ENCODE assay signal across 28 cellular contexts in the genomic region with DNA sequence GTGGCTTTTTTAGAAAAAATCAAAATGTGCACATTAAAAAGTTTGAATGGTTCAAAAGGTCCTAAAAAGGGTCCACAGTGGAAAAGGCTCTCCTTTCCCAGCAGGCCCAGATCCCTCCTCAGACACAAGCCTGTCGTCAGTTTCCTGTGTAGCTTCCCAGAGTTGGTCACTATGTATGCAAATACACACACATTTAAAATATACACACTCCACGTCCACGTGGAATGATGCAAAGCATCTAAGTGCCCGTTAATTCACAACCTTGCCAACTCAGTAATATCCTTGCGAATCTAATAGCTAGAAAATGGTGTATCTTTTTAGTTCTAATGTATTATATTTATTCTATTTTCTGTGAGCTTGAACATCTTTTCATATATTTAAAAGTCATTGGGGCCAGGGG. TPM values are rescaled to one million over a fixed set of nuclear protein-coding genes. Genes with fewer than 3 reads are reported as not detected.
DNase-seq lines count a peak whose midpoint lies in the region; ATAC-seq and TF ChIP-seq lines count a peak whose summit lies in the region.
"Had no signal": no experiment of that assay in that cellular context is flagged by ENCODE, and none has a peak within 500 bp of the region (broad histone marks: within the 10 kb centered on the region; RNA-seq: fewer than 3 reads in every experiment).

No MANE protein-coding gene starts in this region.

- no peak for ATAC-seq in activated T-cell treated with anti-CD3 and anti-CD28 coated beads, Interleukin-2, amount 50 U/mL, for 72 hours (replicated peaks in 1 of 2)
- no peak for ATAC-seq in IMR-90 (ENCODE audit: low read depth)
- ATAC-seq in GM21717 (IDR thresholded peaks at IDR 0.05; ENCODE audit: unreplicated experiment) = no peak
- ATAC-seq: esophagus mucosa, gastroesophageal sphincter had no signal

- H3K4me3 Mint-ChIP-seq in activated T-cell treated with anti-CD3 and anti-CD28 coated beads, Interleukin-2, amount 50 U/mL, for 72 hours = peak overlapping the region; percentile 35 to 65
- H3K4me3 Mint-ChIP-seq in activated T-helper 2 cell treated with anti-CD3 and anti-CD28 coated beads, Interferon-gamma antibody, Interleukin-2, Interleukin-4, amounts not matched to agents 10 μg/mL and 5 μg/mL and 100 μg/mL, durations not matched to agents 14 hours and 24 hours and 36 hours (ENCODE audit: low read depth) = no peak overlapping the region

- in situ Hi-C loops in IMR-90 (cut with MboI; ENCODE audit: low sequenced_read_pairs) = no loop called here

- no peak for DNase-seq in activated T-cell treated with anti-CD3 and anti-CD28 coated beads, Interleukin-2, amount 50 U/mL, for 72 hours
- no peak for DNase-seq in activated T-cell treated with anti-CD3 and anti-CD28 coated beads, Interleukin-2, amount 50 U/mL, for 1 hour
- DNase-seq in IMR-90 (peak; percentile 35), spleen (no peak)
- DNase-seq in activated T-helper 2 cell treated with anti-CD3 and anti-CD28 coated beads, Interferon-gamma antibody, Interleukin-2, Interleukin-4, amounts not matched to agents 10 μg/mL and 5 μg/mL and 100 μg/mL, durations not matched to agents 14 hours and 24 hours and 36 hours (ENCODE audit: low spot score) = no peak
- no peak for DNase-seq in stimulated activated CD4-positive, alpha-beta T cell treated with anti-CD3 and anti-CD28 coated beads, Interleukin-4, amount 100 ng/mL, for 1 hour
- DNase-seq in activated CD4-positive, alpha-beta T cell treated with anti-CD3 and anti-CD28 coated beads for 48 hours = no peak
- DNase-seq: activated CD4-positive, alpha-beta T cell treated with anti-CD3 and anti-CD28 coated beads, Interleukin-2, amount 50 U/mL, for 4 hours; cerebellar nuclear complex; mammary epithelial cell; NCI-H1436 treated with DMSO at 0.1 percent for 48 hours; NCI-H2171; NCI-H69; retina; Right ventricle myocardium superior; SW 1271 had no signal

- peaks cover 7 to 47% of the 10 kb centered on the region in 2 experiments for H3K79me1 ChIP-seq in IMR-90 (ENCODE audit: low read depth in 1 of 2, low read length in 2 of 2)

- peaks cover 13 to 33% of the 10 kb centered on the region in 2 donors for H3K36me3 Mint-ChIP-seq in activated T-cell treated with anti-CD3 and anti-CD28 coated beads, Interleukin-2, amount 50 U/mL, for 72 hours (ENCODE audit: insufficient read depth in 2 of 2)
- peaks cover 64% of the 10 kb centered on the region for H3K36me3 Mint-ChIP-seq in activated T-helper 2 cell treated with anti-CD3 and anti-CD28 coated beads, Interferon-gamma antibody, Interleukin-2, Interleukin-4, amounts not matched to agents 10 μg/mL and 5 μg/mL and 100 μg/mL, durations not matched to agents 14 hours and 24 hours and 36 hours (ENCODE audit: low read depth)

- peaks cover 93% of the 10 kb centered on the region for H3K4me1 Mint-ChIP-seq in activated T-cell treated with anti-CD3 and anti-CD28 coated beads, Interleukin-2, amount 50 U/mL, for 72 hours (ENCODE audit: low read depth)
- peaks cover 66% of the 10 kb centered on the region for H3K4me1 Mint-ChIP-seq in activated T-helper 2 cell treated with anti-CD3 and anti-CD28 coated beads, Interferon-gamma antibody, Interleukin-2, Interleukin-4, amounts not matched to agents 10 μg/mL and 5 μg/mL and 100 μg/mL, durations not matched to agents 14 hours and 24 hours and 36 hours (ENCODE audit: low read depth)

- H4K91ac ChIP-seq in IMR-90 (ENCODE audit: insufficient read depth, low read depth, low read length) = no peak overlapping the region

- no peak overlapping the region for H2BK5ac ChIP-seq in IMR-90 (ENCODE audit: low read depth, low read length, poor library complexity, severe bottlenecking)

- H3K18ac ChIP-seq in IMR-90 (ENCODE audit: low read depth, low read length) = no peak overlapping the region

- no peak overlapping the region for H2BK120ac ChIP-seq in IMR-90 (ENCODE audit: low read depth, low read length)

- TF ChIP-seq POLR2A in IMR-90 (IDR thresholded peaks at IDR 0.05; ENCODE audit: low read depth, low read length) (no peak), spleen (IDR thresholded peaks at IDR 0.05) (no peak)

- no TSS peak for BruUV-seq in IMR-90 (replicated peaks; lab: Mats Ljungman, UMichigan)

- peaks cover 9% of the 10 kb centered on the region for H3K9me1 ChIP-seq in IMR-90 (ENCODE audit: insufficient read depth, low read length)

- CTCF ChIA-PET in IMR-90 (lab: Yijun Ruan, JAX) = interaction anchor here (0.7 kb wide), 1 partner anchor 19 kb away, joined by 4 read pairs; no protein-coding TSS in a partner anchor

- H3K4ac ChIP-seq in IMR-90 (ENCODE audit: low read depth, low read length) = peak overlapping the region; percentile 34; the same call in 1 of the 2 replicates

- H2BK15ac ChIP-seq in IMR-90 (ENCODE audit: low read depth, low read length) = no peak overlapping the region

- no peak overlapping the region for H3K27ac ChIP-seq in IMR-90 (ENCODE audit: insufficient read depth, low read length)
- H3K27ac ChIP-seq in spleen = peak overlapping the region in 6 of 8 donors; percentile 10 to 86 (median 44)
- H3K27ac ChIP-seq: ascending aorta, BLaER1, gastroesophageal sphincter, HL-60, vagina had no signal

- peak overlapping the region; percentile 89 for H3K27ac Mint-ChIP-seq in activated T-cell treated with anti-CD3 and anti-CD28 coated beads, Interleukin-2, amount 50 U/mL, for 72 hours
- peak overlapping the region; percentile 75 for H3K27ac Mint-ChIP-seq in activated T-helper 2 cell treated with anti-CD3 and anti-CD28 coated beads, Interferon-gamma antibody, Interleukin-2, Interleukin-4, amounts not matched to agents 10 μg/mL and 5 μg/mL and 100 μg/mL, durations not matched to agents 14 hours and 24 hours and 36 hours

- no peaks in the 10 kb centered on the region for H3K27me3 Mint-ChIP-seq in activated T-cell treated with anti-CD3 and anti-CD28 coated beads, Interleukin-2, amount 50 U/mL, for 72 hours (ENCODE audit: low read depth)
- no peaks in the 10 kb centered on the region for H3K27me3 Mint-ChIP-seq in activated T-helper 2 cell treated with anti-CD3 and anti-CD28 coated beads, Interferon-gamma antibody, Interleukin-2, Interleukin-4, amounts not matched to agents 10 μg/mL and 5 μg/mL and 100 μg/mL, durations not matched to agents 14 hours and 24 hours and 36 hours (ENCODE audit: low read depth)

- intact Hi-C loops in IMR-90 (cut with micrococcal nuclease) = no loop called here
- intact Hi-C loops in activated T-helper 2 cell treated with anti-CD3 and anti-CD28 coated beads, Interferon-gamma antibody, Interleukin-2, Interleukin-4, amounts not matched to agents 10 μg/mL and 5 μg/mL and 100 μg/mL, durations not matched to agents 14 hours and 24 hours and 36 hours (cut with micrococcal nuclease) = no loop called here
- intact Hi-C loops in spleen (cut with DNase I; ENCODE audit: low total_unique reads) = no loop called here

- 67% methylated on average over 1 of the region's 5 CpGs; no CpG with 5 or more reads in 1 of the 2 experiments for WGBS in IMR-90 (ENCODE audit: extremely low coverage in 2 of 2, insufficient read length in 1 of 2), 2 experiments
- WGBS in spleen, 5 donors = 54 to 68% (median 63%) methylated on average over 5 of the region's 5 CpGs

- no peak overlapping the region for H3K14ac ChIP-seq in IMR-90 (replicated peaks; ENCODE audit: low read depth, low read length)

- H3K36me3 ChIP-seq in IMR-90 (ENCODE audit: control insufficient read depth, insufficient read depth, low read length) (peaks cover 3% of the 10 kb centered on the region), spleen (peaks cover 0 to 74% (median 4%) of the 10 kb centered on the region in 6 donors)
- H3K36me3 ChIP-seq: ascending aorta, vagina had no signal

- no peaks in the 10 kb centered on the region for H3K27me3 ChIP-seq in IMR-90 (ENCODE audit: control insufficient read depth, insufficient read depth, low read length)
- no peaks in the 10 kb centered on the region for H3K27me3 ChIP-seq in spleen (replicated peaks in 1 of 7)
- H3K27me3 ChIP-seq: ascending aorta, BLaER1, gastroesophageal sphincter, vagina had no signal

- no peak overlapping the region for H3K4me2 ChIP-seq in IMR-90 (ENCODE audit: low read depth, low read length)
- H3K4me2 ChIP-seq: BLaER1 had no signal

- H4K20me1 ChIP-seq in IMR-90 (ENCODE audit: insufficient read depth, low read length) = no peaks in the 10 kb centered on the region
- H4K20me1 ChIP-seq: BLaER1 had no signal

- no peak overlapping the region for H4K5ac ChIP-seq in IMR-90 (ENCODE audit: low read depth, low read length)

- H3K9ac ChIP-seq in IMR-90 (ENCODE audit: low read depth, low read length) = no peak overlapping the region
- H3K9ac ChIP-seq: BLaER1 had no signal

- no peak overlapping the region for H2AFZ ChIP-seq in IMR-90 (replicated peaks; ENCODE audit: low read length, poor library complexity)

- no peak overlapping the region for H2BK20ac ChIP-seq in IMR-90 (ENCODE audit: low read depth, low read length)

- no peak overlapping the region for H2AK9ac ChIP-seq in IMR-90 (replicated peaks; ENCODE audit: low read depth, low read length, poor library complexity)

- no peaks in the 10 kb centered on the region for H3K9me3 ChIP-seq in IMR-90 (ENCODE audit: control insufficient read depth, insufficient read depth, low read length)
- no peaks in the 10 kb centered on the region for H3K9me3 ChIP-seq in spleen
- H3K9me3 ChIP-seq: ascending aorta, BLaER1, gastroesophageal sphincter, vagina had no signal

- H3K4me3 ChIP-seq in IMR-90 (ENCODE audit: insufficient read depth, low read depth, low read length) (no peak overlapping the region), spleen (no peak overlapping the region)
- H3K4me3 ChIP-seq: ascending aorta, BLaER1, gastroesophageal sphincter, vagina had no signal

- no peak overlapping the region for H2AK5ac ChIP-seq in IMR-90 (ENCODE audit: low read depth, low read length)

- H3K9me3 Mint-ChIP-seq in activated T-cell treated with anti-CD3 and anti-CD28 coated beads, Interleukin-2, amount 50 U/mL, for 72 hours = no peaks in the 10 kb centered on the region
- no peaks in the 10 kb centered on the region for H3K9me3 Mint-ChIP-seq in activated T-helper 2 cell treated with anti-CD3 and anti-CD28 coated beads, Interferon-gamma antibody, Interleukin-2, Interleukin-4, amounts not matched to agents 10 μg/mL and 5 μg/mL and 100 μg/mL, durations not matched to agents 14 hours and 24 hours and 36 hours

- H3K4me1 ChIP-seq in IMR-90 (ENCODE audit: control insufficient read depth, insufficient read depth, low read length) (no peaks in the 10 kb centered on the region; the same call in 1 of the 2 replicates), spleen (peaks cover 41 to 99% (median 80%) of the 10 kb centered on the region in 6 donors)
- H3K4me1 ChIP-seq: ascending aorta, gastroesophageal sphincter, vagina had no signal

- no peak overlapping the region for H3K23ac ChIP-seq in IMR-90 (ENCODE audit: low read depth, low read length)

- no peak overlapping the region for H3K56ac ChIP-seq in IMR-90 (ENCODE audit: extremely low read depth, insufficient read depth, low read length)

- TF ChIP-seq CTCF in IMR-90 (conservative IDR thresholded peaks at IDR 0.05; ENCODE audit: low read depth, low read length) (no peak), spleen (IDR thresholded peaks at IDR 0.05 in 8 of 11, conservative IDR thresholded peaks at IDR 0.05 in 3 of 11) (no peak)

- POLR2A ChIA-PET in IMR-90 (lab: Charles Lee; ENCODE audit: unreplicated experiment) = no interaction called here

- dilution Hi-C loops in IMR-90 (cut with HindIII; ENCODE audit: low sequenced_read_pairs, unreplicated experiment) = no loop called here

- TF ChIP-seq RAD21 in IMR-90 (IDR thresholded peaks at IDR 0.05; ENCODE audit: low read length) = no peak

- peak overlapping the region in 1 of 2 experiments; percentile 37; a peak in 1 of 4 replicates for H4K8ac ChIP-seq in IMR-90 (ENCODE audit: low read depth in 2 of 2, low read length in 2 of 2)

RNA-seq across cellular contexts. Expression of a gene that starts 17.7 kb away (rescaled TPM):
- total RNA-seq in activated T-cell treated with anti-CD3 and anti-CD28 coated beads, Interleukin-2, amount 50 U/mL, for 72 hours = 100 to 1,000 TPM; 239 to 256 TPM
- total RNA-seq in IMR-90 (2012; rRNA removed) (5.3 and 9.1 TPM in 2 replicates), spleen (100 to 1,000 TPM; 206 to 401 (median 237) TPM)
- polyA plus RNA-seq in IMR-90 (2012; rRNA removed) (14.9 and 15.8 TPM in 2 replicates), spleen (100 to 1,000 TPM in 2 of 3 donors, 10 to 100 TPM in 1; 52.0 to 175 (median 161) TPM)
- 6.1 and 7.0 TPM in 2 replicates for polyA plus RNA-seq in IMR-90 (2012; cell fraction: cytosol; rRNA removed)
- 69.7 and 95.5 TPM in 2 replicates for polyA plus RNA-seq in IMR-90 (2012; cell fraction: nucleus; rRNA removed; ENCODE audit: low replicate concordance)
- 166 and 169 TPM in 2 replicates for total RNA-seq in activated T-helper 2 cell treated with anti-CD3 and anti-CD28 coated beads, Interferon-gamma antibody, Interleukin-2, Interleukin-4, amounts not matched to agents 10 μg/mL and 5 μg/mL and 100 μg/mL, durations not matched to agents 14 hours and 24 hours and 36 hours

RNA-seq across cellular contexts. Expression of a gene that starts 45.3 kb away (rescaled TPM):
- total RNA-seq in activated T-cell treated with anti-CD3 and anti-CD28 coated beads, Interleukin-2, amount 50 U/mL, for 72 hours = under 1 TPM in 1 of 2 donors, not detected in 1; 0.36 TPM
- total RNA-seq in IMR-90 (2012; rRNA removed) = not detected in 2 replicates
- not detected in 2 replicates for polyA plus RNA-seq in IMR-90 (2012; rRNA removed)
- not detected in 2 replicates for polyA plus RNA-seq in IMR-90 (2012; cell fraction: cytosol; rRNA removed)
- 0.07 and 0.18 TPM in 2 replicates for polyA plus RNA-seq in IMR-90 (2012; cell fraction: nucleus; rRNA removed; ENCODE audit: low replicate concordance)
- total RNA-seq in activated T-helper 2 cell treated with anti-CD3 and anti-CD28 coated beads, Interferon-gamma antibody, Interleukin-2, Interleukin-4, amounts not matched to agents 10 μg/mL and 5 μg/mL and 100 μg/mL, durations not matched to agents 14 hours and 24 hours and 36 hours = not detected in 2 replicates
- 10 to 100 TPM; 15.4 to 73.8 (median 34.5) TPM for total RNA-seq in spleen
- polyA plus RNA-seq in spleen = 10 to 100 TPM in 1 of 3 donors, 1 to 10 TPM in 2; 7.6 to 13.8 (median 9.8) TPM
- total RNA-seq: A673, ascending aorta, esophagus mucosa, G401, mammary epithelial cell, MCF 10A, myocyte, osteoblast, vagina had no signal
- polyA plus RNA-seq: mammary epithelial cell had no signal

Comparison
In these comparisons a context has a peak if more than half of its experiments do, and no peak if none do; other contexts are left out.
1. RNA of a gene that starts 17.7 kb away (total RNA-seq): 239 to 256 TPM in activated T-cell treated with anti-CD3 and anti-CD28 coated beads, Interleukin-2, amount 50 U/mL, for 72 hours, 206 to 401 TPM in spleen and 166 to 169 TPM in activated T-helper 2 cell treated with anti-CD3 and anti-CD28 coated beads, Interferon-gamma antibody, Interleukin-2, Interleukin-4, amounts not matched to agents 10 μg/mL and 5 μg/mL and 100 μg/mL, durations not matched to agents 14 hours and 24 hours and 36 hours; 5.3 to 9.1 TPM in IMR-90; every median in the first group is over 10 times any median in the second.
2. RNA of a gene that starts 45.3 kb away (total RNA-seq): 15.4 to 73.8 TPM in spleen; 0.36 TPM in activated T-cell treated with anti-CD3 and anti-CD28 coated beads, Interleukin-2, amount 50 U/mL, for 72 hours, not detected in IMR-90 and not detected in activated T-helper 2 cell treated with anti-CD3 and anti-CD28 coated beads, Interferon-gamma antibody, Interleukin-2, Interleukin-4, amounts not matched to agents 10 μg/mL and 5 μg/mL and 100 μg/mL, durations not matched to agents 14 hours and 24 hours and 36 hours; every median in the first group is over 10 times any median in the second.